In the genomic region with DNA sequence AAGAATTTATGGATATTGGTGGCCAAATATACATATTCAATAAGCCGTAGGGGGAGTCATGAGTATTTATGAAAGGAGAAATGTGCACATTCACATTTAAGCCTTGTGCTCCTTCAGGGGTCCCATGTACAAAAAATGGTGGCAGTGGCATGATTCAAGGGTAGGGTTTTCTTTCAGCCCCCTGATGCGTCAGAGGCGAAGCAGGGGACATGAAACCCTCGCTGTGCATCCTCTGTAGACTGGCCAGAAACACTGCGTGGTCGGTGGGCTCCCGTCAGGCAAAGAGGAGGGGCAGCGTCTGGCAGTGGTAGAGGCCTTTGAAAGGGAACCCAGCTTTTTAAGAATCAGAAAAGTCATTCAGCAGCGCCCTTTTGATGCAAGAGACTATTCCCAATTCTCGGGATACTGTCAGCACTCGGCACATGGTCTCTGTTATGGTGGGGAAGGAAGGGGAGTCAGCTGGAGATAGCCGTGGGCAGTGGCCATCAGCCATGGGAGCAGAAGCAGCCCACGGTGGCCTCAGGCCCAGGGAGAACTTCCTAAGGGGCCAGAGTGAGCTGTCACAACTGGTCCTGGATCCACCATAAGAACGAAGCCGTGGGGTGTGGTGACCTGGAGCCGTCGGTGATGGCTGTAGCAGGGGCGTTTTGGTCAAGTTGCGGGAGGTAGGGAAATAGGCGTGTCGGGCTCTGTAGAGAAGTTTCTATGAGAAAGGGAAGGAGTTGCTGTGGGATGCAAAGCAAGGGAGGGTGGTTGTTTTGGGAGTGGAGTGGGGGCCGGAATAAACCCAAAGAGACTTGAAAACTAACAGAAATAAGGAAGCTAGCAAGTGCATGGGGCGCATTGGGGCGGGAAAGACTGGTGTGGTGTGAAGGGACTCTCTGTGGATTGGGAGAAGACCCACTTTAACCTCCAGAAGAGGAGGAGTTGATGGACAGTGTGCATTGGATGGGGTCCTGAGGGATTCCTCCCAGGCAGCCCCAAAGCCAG, we compare ENCODE assay signal across 24 cellular contexts.
DNase-seq lines count a peak whose midpoint lies in the region; ATAC-seq, FAIRE-seq and TF ChIP-seq lines count a peak whose summit lies in the region.
"Had no signal": no experiment of that assay in that cellular context is flagged by ENCODE, and none has a peak within 500 bp of the region (broad histone marks: within the 10 kb centered on the region; RNA-seq: fewer than 3 reads in every experiment).

No MANE protein-coding gene starts in this region.

- H3K9me3 Mint-ChIP-seq in progenitor cell of endocrine pancreas (ENCODE audit: low read depth), result no peaks in the 10 kb centered on the region
- H3K9me3 Mint-ChIP-seq in T-helper 2 cell treated with Interferon-gamma antibody and Interleukin-4, amounts not matched to agents 5 μg/mL and 100 μg/mL, for 36 hours, result no peaks in the 10 kb centered on the region
- H3K9me3 Mint-ChIP-seq: activated naive CD8-positive, alpha-beta T cell treated with anti-CD3 and anti-CD28 coated beads for 36 hours; T-helper 1 cell treated with Interleukin-12 subunit alpha and Interleukin-12 subunit beta and Interleukin-4 antibody, amounts not matched to agents 30 μg/mL and 1 μg/mL, for 36 hours had no signal

- H3K27me3 ChIP-seq in AG04450 (ENCODE audit: control insufficient read depth, insufficient read depth, low read length) (no peaks in the 10 kb centered on the region), IMR-90 (ENCODE audit: control insufficient read depth, insufficient read depth, low read length) (no peaks in the 10 kb centered on the region)
- H3K27me3 ChIP-seq: transverse colon had no signal

- H3K9ac ChIP-seq in IMR-90 (ENCODE audit: low read depth, low read length) (no peak overlapping the region), kidney (ENCODE audit: low read length in 2 of 2) (peak overlapping the region in 1 of 2 donors; percentile 7)

- no peak overlapping the region for H4K91ac ChIP-seq in IMR-90 (ENCODE audit: insufficient read depth, low read depth, low read length)

- peak overlapping the region; percentile 68 for H3K27ac Mint-ChIP-seq in progenitor cell of endocrine pancreas
- H3K27ac Mint-ChIP-seq in T-helper 2 cell treated with Interferon-gamma antibody and Interleukin-4, amounts not matched to agents 5 μg/mL and 100 μg/mL, for 36 hours, result no peak overlapping the region
- H3K27ac Mint-ChIP-seq: activated naive CD8-positive, alpha-beta T cell treated with anti-CD3 and anti-CD28 coated beads for 36 hours; T-helper 1 cell treated with Interleukin-12 subunit alpha and Interleukin-12 subunit beta and Interleukin-4 antibody, amounts not matched to agents 30 μg/mL and 1 μg/mL, for 36 hours had no signal

- peaks cover 44% of the 10 kb centered on the region for H3K9me1 ChIP-seq in IMR-90 (ENCODE audit: insufficient read depth, low read length)

- H3K4me3 ChIP-seq in AG04450 (ENCODE audit: low read depth, low read length) (no peak overlapping the region), IMR-90 (ENCODE audit: insufficient read depth, low read depth, low read length) (no peak overlapping the region), kidney (ENCODE audit: low read length in 2 of 2) (no peak overlapping the region)
- H3K4me3 ChIP-seq: psoas muscle, transverse colon had no signal

- no peak overlapping the region for H2AFZ ChIP-seq in IMR-90 (replicated peaks; ENCODE audit: low read length, poor library complexity)

- no peak for FAIRE-seq in kidney (lab: Jason Lieb, UNC)
- FAIRE-seq: colon, H1, small intestine had no signal

- WGBS in IMR-90 (ENCODE audit: extremely low coverage in 2 of 2, insufficient read length in 1 of 2), 2 experiments, result 92% methylated on average over 16 of the region's 24 CpGs; no CpG with 5 or more reads in 1 of the 2 experiments

- no peak overlapping the region for H3K56ac ChIP-seq in IMR-90 (ENCODE audit: extremely low read depth, insufficient read depth, low read length)

- no peak overlapping the region for H2AK5ac ChIP-seq in IMR-90 (ENCODE audit: low read depth, low read length)

- H2BK120ac ChIP-seq in IMR-90 (ENCODE audit: low read depth, low read length), result no peak overlapping the region

- no peak overlapping the region for H2BK20ac ChIP-seq in IMR-90 (ENCODE audit: low read depth, low read length)

- H4K5ac ChIP-seq in IMR-90 (ENCODE audit: low read depth, low read length), result no peak overlapping the region

- H3K36me3 ChIP-seq in IMR-90 (ENCODE audit: control insufficient read depth, insufficient read depth, low read length), result peaks cover 74% of the 10 kb centered on the region
- peaks cover 5 to 17% of the 10 kb centered on the region in 2 donors for H3K36me3 ChIP-seq in kidney (ENCODE audit: control insufficient read depth in 1 of 2, insufficient read depth in 2 of 2, low read length in 2 of 2)

- in situ Hi-C loops in IMR-90 (cut with MboI; ENCODE audit: low sequenced_read_pairs), result no loop called here

- H4K8ac ChIP-seq in IMR-90 (ENCODE audit: low read depth in 2 of 2, low read length in 2 of 2), result peak overlapping the region in 1 of 2 experiments; percentile 12; a peak in 1 of 4 replicates

- CTCF ChIA-PET in AG04450 (lab: Charles Lee), result no interaction called here
- CTCF ChIA-PET in IMR-90 (lab: Yijun Ruan, JAX), result interaction anchor here (0.6 kb wide), 1 partner anchor 195 kb away, joined by 6 read pairs; no protein-coding TSS in a partner anchor

- H3K4me1 Mint-ChIP-seq in progenitor cell of endocrine pancreas (ENCODE audit: low read depth), result peaks cover 3% of the 10 kb centered on the region
- H3K4me1 Mint-ChIP-seq in T-helper 2 cell treated with Interferon-gamma antibody and Interleukin-4, amounts not matched to agents 5 μg/mL and 100 μg/mL, for 36 hours (ENCODE audit: low read depth), result peaks cover 6% of the 10 kb centered on the region

- H3K4ac ChIP-seq in IMR-90 (ENCODE audit: low read depth, low read length), result no peak overlapping the region

- TF ChIP-seq CTCF in AG04450 (IDR thresholded peaks at IDR 0.05; ENCODE audit: low read depth, low read length) (no peak), IMR-90 (conservative IDR thresholded peaks at IDR 0.05; ENCODE audit: low read depth, low read length) (no peak), kidney (IDR thresholded peaks at IDR 0.05; ENCODE audit: borderline replicate concordance, extremely low read depth, insufficient read depth) (no peak), progenitor cell of endocrine pancreas (IDR thresholded peaks at IDR 0.05; ENCODE audit: unreplicated experiment) (no peak)

- peak overlapping the region; percentile 34 for H2AK9ac ChIP-seq in IMR-90 (replicated peaks; ENCODE audit: low read depth, low read length, poor library complexity)

- H3K14ac ChIP-seq in IMR-90 (replicated peaks; ENCODE audit: low read depth, low read length), result no peak overlapping the region

- intact Hi-C loops in IMR-90 (cut with micrococcal nuclease), result no loop called here
- intact Hi-C loops in kidney (cut with DNase I), result no loop called here
- intact Hi-C loops in left colon (cut with DNase I, micrococcal nuclease), result no loop called here

- TF ChIP-seq RAD21 in IMR-90 (IDR thresholded peaks at IDR 0.05; ENCODE audit: low read length), result no peak

- H3K27me3 Mint-ChIP-seq in progenitor cell of endocrine pancreas, result no peaks in the 10 kb centered on the region
- peaks cover 2% of the 10 kb centered on the region for H3K27me3 Mint-ChIP-seq in T-helper 2 cell treated with Interferon-gamma antibody and Interleukin-4, amounts not matched to agents 5 μg/mL and 100 μg/mL, for 36 hours (ENCODE audit: low read depth)
- H3K27me3 Mint-ChIP-seq: CD4-positive, CD25-positive, alpha-beta regulatory T cell had no signal

- no peak for DNase-seq in AG04450 (ENCODE audit: low read depth, low spot score)
- DNase-seq in IMR-90, result no peak
- DNase-seq in kidney, result no peak
- no peak for DNase-seq in progenitor cell of endocrine pancreas (ENCODE audit: low spot score, unreplicated experiment)
- no peak for DNase-seq in left colon
- no peak for DNase-seq in T-helper 2 cell treated with Interferon-gamma antibody and Interleukin-4, amounts not matched to agents 5 μg/mL and 100 μg/mL, for 36 hours (ENCODE audit: low spot score)
- DNase-seq: ACHN; activated CD4-positive, alpha-beta T cell treated with anti-CD3 and anti-CD28 coated beads for 48 hours; activated naive CD8-positive, alpha-beta T cell treated with anti-CD3 and anti-CD28 coated beads for 36 hours; CD4-positive, CD25-positive, alpha-beta regulatory T cell; DMS153; midbrain; NCI-H2081 treated with DMSO at 0.1 percent for 48 hours; NK-92 treated with Interleukin-12 subunit alpha and Interleukin-12 subunit beta, amount 100 ng/mL, for 24 hours; small intestine; stimulated activated CD4-positive, alpha-beta T cell treated with anti-CD3 and anti-CD28 coated beads, Interleukin-4, amount 100 ng/mL, for 1 hour; stimulated activated naive CD8-positive, alpha-beta T cell treated with anti-CD3 and anti-CD28 coated beads, Interleukin-15, Interleukin-2, amounts not matched to agents 100 U/mL and 50 U/mL, for 24 hours; transverse colon had no signal

- no peak overlapping the region for H3K4me2 ChIP-seq in IMR-90 (ENCODE audit: low read depth, low read length)

- no peak overlapping the region for H2BK5ac ChIP-seq in IMR-90 (ENCODE audit: low read depth, low read length, poor library complexity, severe bottlenecking)

- no peak overlapping the region for H3K18ac ChIP-seq in IMR-90 (ENCODE audit: low read depth, low read length)

- ATAC-seq in IMR-90 (ENCODE audit: low read depth), result no peak
- no peak for ATAC-seq in HG03442 (IDR thresholded peaks at IDR 0.05; ENCODE audit: unreplicated experiment)
- no peak for ATAC-seq in left colon
- ATAC-seq in HG02798 (IDR thresholded peaks at IDR 0.05; ENCODE audit: poor library complexity, unreplicated experiment), result no peak
- ATAC-seq: stimulated activated naive CD8-positive, alpha-beta T cell treated with anti-CD3 and anti-CD28 coated beads, Interleukin-15, Interleukin-2, amounts not matched to agents 100 U/mL and 50 U/mL, for 24 hours had no signal

- H3K23ac ChIP-seq in IMR-90 (ENCODE audit: low read depth, low read length), result no peak overlapping the region

- H3K9me3 ChIP-seq in AG04450 (ENCODE audit: control insufficient read depth, insufficient read depth, low read length) (peaks cover 6% of the 10 kb centered on the region; the same call in 1 of the 2 replicates), IMR-90 (ENCODE audit: control insufficient read depth, insufficient read depth, low read length) (no peaks in the 10 kb centered on the region), kidney (ENCODE audit: control insufficient read depth in 1 of 2, low read length in 2 of 2) (no peaks in the 10 kb centered on the region)
- H3K9me3 ChIP-seq: psoas muscle, transverse colon had no signal

- H3K27ac ChIP-seq in AG04450 (ENCODE audit: low read depth, low read length) (peak overlapping the region; percentile 21), IMR-90 (ENCODE audit: insufficient read depth, low read length) (no peak overlapping the region), kidney (ENCODE audit: low read depth in 2 of 2, low read length in 2 of 2) (peak overlapping the region; percentile 45 to 57)
- H3K27ac ChIP-seq: psoas muscle, transverse colon had no signal

- H3K4me1 ChIP-seq in IMR-90 (ENCODE audit: control insufficient read depth, insufficient read depth, low read length) (peaks cover 20% of the 10 kb centered on the region), kidney (ENCODE audit: control insufficient read depth in 1 of 2, insufficient read depth in 1 of 2, low read depth in 1 of 2, low read length in 2 of 2) (peaks cover 16 to 18% of the 10 kb centered on the region in 2 donors)

- H4K20me1 ChIP-seq in IMR-90 (ENCODE audit: insufficient read depth, low read length), result peaks cover 94% of the 10 kb centered on the region

- no peak for TF ChIP-seq POLR2A in IMR-90 (IDR thresholded peaks at IDR 0.05; ENCODE audit: low read depth, low read length)

- peaks cover 41% of the 10 kb centered on the region for H3K36me3 Mint-ChIP-seq in progenitor cell of endocrine pancreas (ENCODE audit: insufficient read depth)
- H3K36me3 Mint-ChIP-seq in T-helper 2 cell treated with Interferon-gamma antibody and Interleukin-4, amounts not matched to agents 5 μg/mL and 100 μg/mL, for 36 hours (ENCODE audit: low read depth), result no peaks in the 10 kb centered on the region
- H3K36me3 Mint-ChIP-seq: activated naive CD8-positive, alpha-beta T cell treated with anti-CD3 and anti-CD28 coated beads for 36 hours; CD4-positive, CD25-positive, alpha-beta regulatory T cell had no signal

- peaks cover 30 to 77% of the 10 kb centered on the region in 2 experiments for H3K79me1 ChIP-seq in IMR-90 (ENCODE audit: low read depth in 1 of 2, low read length in 2 of 2)

- dilution Hi-C loops in IMR-90 (cut with HindIII; ENCODE audit: low sequenced_read_pairs, unreplicated experiment), result no loop called here

- no peak overlapping the region for H3K4me3 Mint-ChIP-seq in progenitor cell of endocrine pancreas (ENCODE audit: low read depth)
- H3K4me3 Mint-ChIP-seq in T-helper 2 cell treated with Interferon-gamma antibody and Interleukin-4, amounts not matched to agents 5 μg/mL and 100 μg/mL, for 36 hours, result no peak overlapping the region
- H3K4me3 Mint-ChIP-seq: activated naive CD8-positive, alpha-beta T cell treated with anti-CD3 and anti-CD28 coated beads for 36 hours; CD4-positive, CD25-positive, alpha-beta regulatory T cell; T-helper 1 cell treated with Interleukin-12 subunit alpha and Interleukin-12 subunit beta and Interleukin-4 antibody, amounts not matched to agents 30 μg/mL and 1 μg/mL, for 36 hours had no signal

- no peak overlapping the region for H2BK15ac ChIP-seq in IMR-90 (ENCODE audit: low read depth, low read length)

- POLR2A ChIA-PET in AG04450 (lab: Yijun Ruan, JAX), result interaction anchor here (0.6 kb wide), 1 partner anchor 494 kb away, joined by 3 read pairs; no protein-coding TSS in a partner anchor
- POLR2A ChIA-PET in IMR-90 (lab: Charles Lee; ENCODE audit: unreplicated experiment), result no interaction called here

- BruUV-seq in IMR-90 (replicated peaks; lab: Mats Ljungman, UMichigan), result no TSS peak
